Comparison of ENCODE assay signal across 21 cellular contexts in genomic region chr2:101946372-101946771, GRCh38. TPM values are rescaled to one million over a fixed set of nuclear protein-coding genes. Genes with fewer than 3 reads are reported as not detected.
A peak's percentile ranks its signal among the peaks of the same experiment; 100 is the strongest.
DNase-seq lines count a peak whose midpoint lies in the region; ATAC-seq and TF ChIP-seq lines count a peak whose summit lies in the region.
"Had no signal": no experiment of that assay in that cellular context is flagged by ENCODE, and none has a peak within 500 bp of the region (broad histone marks: within the 10 kb centered on the region; RNA-seq: fewer than 3 reads in every experiment).

No MANE protein-coding gene starts in this region.

- H3K4me3 Mint-ChIP-seq in dendritic cell treated with granulocyte-macrophage colony-stimulating factor and Interleukin-4, amounts not matched to agents 40 ng/mL and 50 ng/mL, for 4 days: no peak overlapping the region
- H3K4me3 Mint-ChIP-seq in nephron progenitor cell: no peak overlapping the region
- H3K4me3 Mint-ChIP-seq: HFFc6, IgD-negative memory B cell had no signal

- H3K27ac ChIP-seq in vagina: no peak overlapping the region
- H3K27ac ChIP-seq: C4-2B, SK-N-MC had no signal

- H3K27ac Mint-ChIP-seq in dendritic cell treated with granulocyte-macrophage colony-stimulating factor and Interleukin-4, amounts not matched to agents 40 ng/mL and 50 ng/mL, for 4 days: peak overlapping the region; percentile 76
- peak overlapping the region; percentile 57 for H3K27ac Mint-ChIP-seq in nephron progenitor cell
- H3K27ac Mint-ChIP-seq: HFFc6, IgD-negative memory B cell had no signal

- no peak for TF ChIP-seq CTCF in nephron progenitor cell (IDR thresholded peaks at IDR 0.05)
- TF ChIP-seq CTCF in vagina (IDR thresholded peaks at IDR 0.05): no peak

- intact Hi-C loops in dendritic cell treated with granulocyte-macrophage colony-stimulating factor and Interleukin-4, amounts not matched to agents 40 ng/mL and 50 ng/mL, for 4 days (cut with micrococcal nuclease): no loop called here
- intact Hi-C loops in vagina (cut with DNase I): no loop called here

- peaks cover 45% of the 10 kb centered on the region for H3K4me1 Mint-ChIP-seq in dendritic cell treated with granulocyte-macrophage colony-stimulating factor and Interleukin-4, amounts not matched to agents 40 ng/mL and 50 ng/mL, for 4 days (ENCODE audit: low read depth)
- H3K4me1 Mint-ChIP-seq in nephron progenitor cell: peaks cover 11% of the 10 kb centered on the region
- H3K4me1 Mint-ChIP-seq: IgD-negative memory B cell had no signal

- TF ChIP-seq POLR2A in vagina (IDR thresholded peaks at IDR 0.05): no peak

- no peaks in the 10 kb centered on the region for H3K9me3 ChIP-seq in vagina

- no peaks in the 10 kb centered on the region for H3K27me3 ChIP-seq in vagina

- DNase-seq in ELF-1 (ENCODE audit: low read depth, low spot score): peak; percentile 16
- DNase-seq in NCI-H526 (lab: John Stamatoyannopoulos, UW): peak; percentile 73 to 80
- DNase-seq in nephron progenitor cell: no peak
- no peak for DNase-seq in vagina (ENCODE audit: extremely low spot score in 2 of 2)
- DNase-seq: DMS79; HFFc6; NCI-H1105 treated with DMSO at 0.1 percent for 48 hours; NCI-H1694; NCI-H2081 treated with DMSO at 0.1 percent for 48 hours; NCI-H226; NCI-H69; NK-92 treated with Interleukin-12 subunit alpha and Interleukin-12 subunit beta, amount 100 ng/mL, for 24 hours had no signal

- peaks cover 15% of the 10 kb centered on the region for H3K36me3 Mint-ChIP-seq in dendritic cell treated with granulocyte-macrophage colony-stimulating factor and Interleukin-4, amounts not matched to agents 40 ng/mL and 50 ng/mL, for 4 days (ENCODE audit: low read depth)
- no peaks in the 10 kb centered on the region for H3K36me3 Mint-ChIP-seq in nephron progenitor cell (ENCODE audit: low read depth)

- no peaks in the 10 kb centered on the region for H3K27me3 Mint-ChIP-seq in dendritic cell treated with granulocyte-macrophage colony-stimulating factor and Interleukin-4, amounts not matched to agents 40 ng/mL and 50 ng/mL, for 4 days
- no peaks in the 10 kb centered on the region for H3K27me3 Mint-ChIP-seq in nephron progenitor cell (ENCODE audit: low read depth, poor library complexity)

- no peak overlapping the region for H3K4me3 ChIP-seq in vagina
- H3K4me3 ChIP-seq: SK-N-MC had no signal

- peaks cover 25% of the 10 kb centered on the region for H3K9me3 Mint-ChIP-seq in dendritic cell treated with granulocyte-macrophage colony-stimulating factor and Interleukin-4, amounts not matched to agents 40 ng/mL and 50 ng/mL, for 4 days
- peaks cover 23% of the 10 kb centered on the region for H3K9me3 Mint-ChIP-seq in nephron progenitor cell
- H3K9me3 Mint-ChIP-seq: HFFc6 had no signal

- H3K4me1 ChIP-seq in vagina: no peaks in the 10 kb centered on the region

- no peaks in the 10 kb centered on the region for H3K36me3 ChIP-seq in vagina

- no peak for ATAC-seq in HG03571 (IDR thresholded peaks at IDR 0.05; ENCODE audit: unreplicated experiment)
- ATAC-seq in GM21515 (IDR thresholded peaks at IDR 0.05; ENCODE audit: unreplicated experiment): no peak
- ATAC-seq: Right ventricle myocardium inferior had no signal

RNA-seq across cellular contexts. Expression of gene IL1R2, which starts 45.4 kb away (rescaled TPM):
- total RNA-seq in vagina: 63.3 TPM
- total RNA-seq: A673, OCI-LY7 had no signal

Comparison
In these comparisons a context has a peak if more than half of its experiments do, and no peak if none do; other contexts are left out.
1. DNase-seq: peak in ELF-1 (single experiment) and NCI-H526 (2 of 2); none in nephron progenitor cell (single experiment) and vagina (0 of 2).